In the genomic region with DNA sequence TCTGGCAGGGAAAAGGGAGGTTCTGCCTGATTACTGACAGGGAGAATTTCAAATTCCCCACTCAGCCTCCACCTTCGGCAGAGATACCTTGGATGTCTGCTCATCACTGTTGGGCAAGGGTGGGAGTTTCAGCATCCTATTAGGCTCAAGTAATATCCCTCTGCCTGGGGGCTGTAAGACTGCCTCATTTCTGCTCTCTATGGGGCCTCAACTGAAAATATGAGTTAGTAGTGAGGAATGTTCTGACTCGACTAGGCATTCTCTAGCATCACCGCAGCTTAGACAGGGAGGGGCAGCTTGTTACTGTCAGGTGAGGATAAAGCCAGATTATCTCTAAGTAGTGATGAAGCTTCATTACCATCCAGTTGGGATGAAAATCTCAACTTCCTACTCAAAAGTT, we compare ENCODE assay signal across 22 cellular contexts.
DNase-seq lines count a peak whose midpoint lies in the region; ATAC-seq and TF ChIP-seq lines count a peak whose summit lies in the region.
"Had no signal": no experiment of that assay in that cellular context is flagged by ENCODE, and none has a peak within 500 bp of the region (broad histone marks: within the 10 kb centered on the region; RNA-seq: fewer than 3 reads in every experiment).

No MANE protein-coding gene starts in this region.

- TF ChIP-seq CTCF in sigmoid colon (IDR thresholded peaks at IDR 0.05): no peak
- TF ChIP-seq CTCF in left ventricle myocardium inferior (IDR thresholded peaks at IDR 0.05; ENCODE audit: borderline replicate concordance): no peak

- no peak for ATAC-seq in activated CD8-positive, alpha-beta T cell treated with anti-CD3 and anti-CD28 coated beads, Interleukin-2, amount 10 ng/mL, durations not matched to agents 7 days and 5 days
- no peak for ATAC-seq in HG02840 (IDR thresholded peaks at IDR 0.05; ENCODE audit: low FRiP score, unreplicated experiment)
- ATAC-seq: activated T-helper 17 cell treated with anti-CD3 and anti-CD28 coated beads, Interleukin-2, amount 50 U/mL, for 72 hours; K562; right cardiac atrium; Right ventricle myocardium inferior had no signal

- DNase-seq in A172 (ENCODE audit: low spot score) (peak; percentile 21), HS-5 (ENCODE audit: low read depth) (peak; percentile 5), amniotic epithelial cell (ENCODE audit: low read depth) (peak; percentile 71), iPS-NIHi7 (ENCODE audit: extremely low spot score) (peak; percentile 7), sigmoid colon (no peak), left ventricle myocardium inferior (no peak)
- DNase-seq in activated CD8-positive, alpha-beta T cell treated with anti-CD3 and anti-CD28 coated beads, Interleukin-2, amount 10 ng/mL, durations not matched to agents 7 days and 5 days: no peak
- DNase-seq: activated CD4-positive, alpha-beta T cell treated with anti-CD3 and anti-CD28 coated beads for 48 hours; activated naive CD8-positive, alpha-beta T cell treated with anti-CD3 and anti-CD28 coated beads for 36 hours; cortex of kidney; HFFc6; naive B cell; NCI-H2029; right cardiac atrium; stimulated activated CD4-positive, alpha-beta T cell treated with anti-CD3 and anti-CD28 coated beads, Interleukin-15, amount 100 ng/mL, for 24 hours had no signal

- CTCF ChIA-PET in activated CD8-positive, alpha-beta T cell treated with anti-CD3 and anti-CD28 coated beads, Interleukin-2, amount 10 ng/mL, durations not matched to agents 7 days and 5 days (lab: Charles Lee): no interaction called here

- intact Hi-C loops in sigmoid colon (cut with DNase I): no loop called here
- intact Hi-C loops in left ventricle myocardium inferior (cut with micrococcal nuclease): no loop called here

- H3K4me1 Mint-ChIP-seq in activated CD8-positive, alpha-beta T cell treated with anti-CD3 and anti-CD28 coated beads, Interleukin-2, amount 10 ng/mL, durations not matched to agents 7 days and 5 days (ENCODE audit: low read depth): no peaks in the 10 kb centered on the region
- H3K4me1 Mint-ChIP-seq: activated naive CD8-positive, alpha-beta T cell treated with anti-CD3 and anti-CD28 coated beads for 36 hours; activated T-helper 17 cell treated with anti-CD3 and anti-CD28 coated beads, Interleukin-2, amount 50 U/mL, for 72 hours; naive B cell had no signal

- H3K4me3 ChIP-seq in sigmoid colon: no peak overlapping the region
- no peak overlapping the region for H3K4me3 ChIP-seq in left ventricle myocardium inferior
- H3K4me3 ChIP-seq: BLaER1 treated with 17β-estradiol and CSF1 and Interleukin-3, amounts not matched to agents 10 nM and 100 nM; K562 had no signal

- no peak overlapping the region for H3K4me3 Mint-ChIP-seq in activated CD8-positive, alpha-beta T cell treated with anti-CD3 and anti-CD28 coated beads, Interleukin-2, amount 10 ng/mL, durations not matched to agents 7 days and 5 days
- H3K4me3 Mint-ChIP-seq: activated naive CD8-positive, alpha-beta T cell treated with anti-CD3 and anti-CD28 coated beads for 36 hours; activated T-helper 17 cell treated with anti-CD3 and anti-CD28 coated beads, Interleukin-2, amount 50 U/mL, for 72 hours; brain; HFFc6; naive B cell had no signal

- WGBS in sigmoid colon, 2 donors: 61 to 87% methylated on average over 3 of the region's 3 CpGs

- no peaks in the 10 kb centered on the region for H3K4me1 ChIP-seq in sigmoid colon
- no peaks in the 10 kb centered on the region for H3K4me1 ChIP-seq in left ventricle myocardium inferior

- POLR2A ChIA-PET in activated CD8-positive, alpha-beta T cell treated with anti-CD3 and anti-CD28 coated beads, Interleukin-2, amount 10 ng/mL, durations not matched to agents 7 days and 5 days (lab: Charles Lee): no interaction called here

- H3K9me3 ChIP-seq in sigmoid colon (no peaks in the 10 kb centered on the region), left ventricle myocardium inferior (replicated peaks) (no peaks in the 10 kb centered on the region)

- no peaks in the 10 kb centered on the region for H3K27me3 ChIP-seq in sigmoid colon
- no peaks in the 10 kb centered on the region for H3K27me3 ChIP-seq in left ventricle myocardium inferior (ENCODE audit: low read depth)
- H3K27me3 ChIP-seq: BLaER1 treated with 17β-estradiol and CSF1 and Interleukin-3, amounts not matched to agents 10 nM and 100 nM had no signal

- no peak for TF ChIP-seq POLR2A in sigmoid colon (IDR thresholded peaks at IDR 0.05)

- H3K9me3 Mint-ChIP-seq in activated CD8-positive, alpha-beta T cell treated with anti-CD3 and anti-CD28 coated beads, Interleukin-2, amount 10 ng/mL, durations not matched to agents 7 days and 5 days (ENCODE audit: insufficient read depth): peaks cover 13% of the 10 kb centered on the region

- H3K27me3 Mint-ChIP-seq in activated CD8-positive, alpha-beta T cell treated with anti-CD3 and anti-CD28 coated beads, Interleukin-2, amount 10 ng/mL, durations not matched to agents 7 days and 5 days (ENCODE audit: low read depth): no peaks in the 10 kb centered on the region
- H3K27me3 Mint-ChIP-seq: activated naive CD8-positive, alpha-beta T cell treated with anti-CD3 and anti-CD28 coated beads for 36 hours; activated T-helper 17 cell treated with anti-CD3 and anti-CD28 coated beads, Interleukin-2, amount 50 U/mL, for 72 hours; brain had no signal

- H3K27ac Mint-ChIP-seq in activated CD8-positive, alpha-beta T cell treated with anti-CD3 and anti-CD28 coated beads, Interleukin-2, amount 10 ng/mL, durations not matched to agents 7 days and 5 days: no peak overlapping the region
- H3K27ac Mint-ChIP-seq: activated naive CD8-positive, alpha-beta T cell treated with anti-CD3 and anti-CD28 coated beads for 36 hours; activated T-helper 17 cell treated with anti-CD3 and anti-CD28 coated beads, Interleukin-2, amount 50 U/mL, for 72 hours; brain; HFFc6 had no signal

- H3K36me3 ChIP-seq in sigmoid colon (no peaks in the 10 kb centered on the region), left ventricle myocardium inferior (no peaks in the 10 kb centered on the region)
- H3K36me3 ChIP-seq: BLaER1 treated with 17β-estradiol and CSF1 and Interleukin-3, amounts not matched to agents 10 nM and 100 nM had no signal

- no peaks in the 10 kb centered on the region for H3K36me3 Mint-ChIP-seq in activated CD8-positive, alpha-beta T cell treated with anti-CD3 and anti-CD28 coated beads, Interleukin-2, amount 10 ng/mL, durations not matched to agents 7 days and 5 days (ENCODE audit: low read depth)
- H3K36me3 Mint-ChIP-seq: activated naive CD8-positive, alpha-beta T cell treated with anti-CD3 and anti-CD28 coated beads for 36 hours; brain; naive B cell had no signal

- H3K27ac ChIP-seq in sigmoid colon (no peak overlapping the region), left ventricle myocardium inferior (replicated peaks) (no peak overlapping the region)
- H3K27ac ChIP-seq: BLaER1 treated with 17β-estradiol and CSF1 and Interleukin-3, amounts not matched to agents 10 nM and 100 nM; HL-60 had no signal

- no peak for TF ChIP-seq EP300 in sigmoid colon (IDR thresholded peaks at IDR 0.05)

Comparison
In these comparisons a context has a peak if more than half of its experiments do, and no peak if none do; other contexts are left out.
1. DNase-seq: peak in A172 (single experiment), HS-5 (single experiment), amniotic epithelial cell (single experiment) and iPS-NIHi7 (single experiment); none in activated CD8-positive, alpha-beta T cell treated with anti-CD3 and anti-CD28 coated beads, Interleukin-2, amount 10 ng/mL, durations not matched to agents 7 days and 5 days (single experiment), sigmoid colon (single experiment) and left ventricle myocardium inferior (single experiment).